11 cellular contexts compared by ENCODE assay signal in the genomic region with DNA sequence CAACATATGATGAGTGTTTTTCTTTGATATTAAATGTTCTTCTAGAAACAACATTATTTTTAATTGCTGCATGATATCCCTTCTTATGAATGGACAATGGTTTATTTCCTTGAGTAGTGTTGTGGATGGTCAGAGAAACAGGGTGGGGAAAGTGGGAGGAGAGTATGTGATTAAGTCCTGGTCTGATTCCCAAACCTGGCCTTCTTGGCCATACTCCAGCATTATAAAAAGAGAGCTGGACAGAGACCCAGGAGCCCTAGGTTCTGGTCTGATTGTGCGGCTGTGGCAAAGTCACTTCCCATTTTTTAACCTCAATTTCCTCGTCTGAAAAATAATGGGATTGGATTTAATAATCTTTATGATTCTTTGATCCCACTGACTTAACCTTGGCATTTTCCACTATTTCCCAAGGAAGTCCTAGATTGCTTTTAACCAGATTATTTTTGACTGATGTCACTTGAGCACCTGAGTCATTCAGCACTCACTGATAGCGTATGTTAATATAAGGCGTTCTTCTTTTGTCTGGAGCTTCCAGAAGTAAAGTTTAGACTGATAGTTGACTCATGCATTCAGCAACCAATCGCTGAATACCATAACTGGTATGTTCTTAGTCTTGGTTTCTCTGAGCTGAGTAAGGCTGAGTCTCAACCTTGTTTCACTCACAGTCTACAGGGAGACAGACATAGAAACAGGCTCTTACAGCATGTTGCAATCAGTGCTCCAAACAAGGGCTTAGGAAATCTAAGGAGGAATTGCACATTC. TPM values are rescaled to one million over a fixed set of nuclear protein-coding genes. Genes with fewer than 3 reads are reported as not detected.
A peak's percentile ranks its signal among the peaks of the same experiment; 100 is the strongest.
DNase-seq lines count a peak whose midpoint lies in the region; ATAC-seq and TF ChIP-seq lines count a peak whose summit lies in the region.
"Had no signal": no experiment of that assay in that cellular context is flagged by ENCODE, and none has a peak within 500 bp of the region (broad histone marks: within the 10 kb centered on the region; RNA-seq: fewer than 3 reads in every experiment).

No MANE protein-coding gene starts in this region.

- no peak for TF ChIP-seq POLR2A in breast epithelium (IDR thresholded peaks at IDR 0.05)

- ATAC-seq in left lung (peak; percentile 95), HG02938 (IDR thresholded peaks at IDR 0.05; ENCODE audit: unreplicated experiment) (no peak), HG02973 (IDR thresholded peaks at IDR 0.05; ENCODE audit: unreplicated experiment) (no peak)

- H3K27me3 Mint-ChIP-seq in MCF 10A (ENCODE audit: insufficient read depth, unreplicated experiment) = no peaks in the 10 kb centered on the region

- H3K4me3 Mint-ChIP-seq in MCF 10A (ENCODE audit: unreplicated experiment) = peak overlapping the region; percentile 48

- H3K9me3 ChIP-seq in breast epithelium = no peaks in the 10 kb centered on the region
- H3K9me3 ChIP-seq in left lung = no peaks in the 10 kb centered on the region

- H3K27ac Mint-ChIP-seq in MCF 10A (ENCODE audit: low read depth, unreplicated experiment) = peak overlapping the region; percentile 95

- peaks cover 33% of the 10 kb centered on the region for H3K4me1 Mint-ChIP-seq in MCF 10A (ENCODE audit: insufficient read depth, unreplicated experiment)

- H3K9me3 Mint-ChIP-seq in MCF 10A (ENCODE audit: unreplicated experiment) = no peaks in the 10 kb centered on the region

- H3K4me1 ChIP-seq in breast epithelium (no peaks in the 10 kb centered on the region), left lung (peaks cover 15 to 18% of the 10 kb centered on the region in 2 donors)

- POLR2A ChIA-PET in MCF 10A (lab: Yijun Ruan, JAX) = interaction anchor here (0.7 to 8.1 kb wide), 9 partner anchors 11 to 408 kb away, joined by 3 to 179 read pairs (median 4); partner anchors contain the start of gene OSMR

- TSS peak; percentile 93 for BruUV-seq in MCF 10A (replicated peaks; lab: Mats Ljungman, UMichigan)

- TF ChIP-seq CTCF in MCF 10A (IDR thresholded peaks at IDR 0.05; ENCODE audit: unreplicated experiment) = no peak
- TF ChIP-seq CTCF in breast epithelium (IDR thresholded peaks at IDR 0.05) = no peak
- no peak for TF ChIP-seq CTCF in left lung (IDR thresholded peaks at IDR 0.05)

- H3K27me3 ChIP-seq in breast epithelium = no peaks in the 10 kb centered on the region
- no peaks in the 10 kb centered on the region for H3K27me3 ChIP-seq in left lung

- CTCF ChIA-PET in MCF 10A (lab: Yijun Ruan, JAX) = interaction anchor here (0.5 to 1.2 kb wide), 5 partner anchors 14 to 679 kb away, joined by 3 to 5 read pairs (median 3); no protein-coding TSS in a partner anchor

- H3K4me3 ChIP-seq in breast epithelium = no peak overlapping the region
- no peak overlapping the region for H3K4me3 ChIP-seq in left lung

- H3K27ac ChIP-seq in breast epithelium (no peak overlapping the region), left lung (peak overlapping the region; percentile 16 to 60)

- peaks cover 70% of the 10 kb centered on the region for H3K36me3 Mint-ChIP-seq in MCF 10A (ENCODE audit: insufficient read depth, unreplicated experiment)

- DNase-seq in MCF 10A (ENCODE audit: unreplicated experiment) = peak; percentile 98
- no peak for DNase-seq in breast epithelium (ENCODE audit: low spot score in 2 of 2)
- DNase-seq in brain pericyte (ENCODE audit: low read depth, low spot score) = peak; percentile 32
- no peak for DNase-seq in left lung
- DNase-seq in DMS 273 treated with DMSO at 0.1 percent for 48 hours (lab: John Stamatoyannopoulos, UW) = no peak
- DNase-seq in NCI-H82 treated with DMSO at 0.1 percent for 48 hours (lab: John Stamatoyannopoulos, UW; ENCODE audit: unreplicated experiment) = no peak
- DNase-seq: activated CD4-positive, alpha-beta T cell treated with anti-CD3 and anti-CD28 coated beads for 48 hours; C1 segment of cervical spinal cord; NCI-H82 had no signal

- intact Hi-C loops in MCF 10A (cut with micrococcal nuclease) (loop anchor here (1.0 kb wide), 1 partner anchor 27 kb away; no protein-coding TSS in a partner anchor), breast epithelium (cut with DNase I; ENCODE audit: low total_unique reads) (loop anchor here (10.0 kb wide), 1 partner anchor 1113 kb away; no protein-coding TSS in a partner anchor), left lung (cut with DNase I) (no loop called here)

- H3K36me3 ChIP-seq in breast epithelium = no peaks in the 10 kb centered on the region
- peaks cover 0 to 30% of the 10 kb centered on the region in 2 donors for H3K36me3 ChIP-seq in left lung

RNA-seq across cellular contexts. Expression of gene OSMR, which starts 26.2 kb away (rescaled TPM):
- total RNA-seq in MCF 10A (2022) (86.1 and 89.1 TPM in 2 replicates), breast epithelium (100 to 1,000 TPM in 1 of 3 donors, 10 to 100 TPM in 2; 32.2 to 121 (median 54.0) TPM), left lung (100 to 1,000 TPM in 1 of 2 donors, 10 to 100 TPM in 1; 87.8 to 103 TPM)

Comparison
In these comparisons a context has a peak if more than half of its experiments do, and no peak if none do; other contexts are left out.
1. DNase-seq: peak in MCF 10A (single experiment) and brain pericyte (single experiment); none in breast epithelium (0 of 2), left lung (0 of 2), DMS 273 treated with DMSO at 0.1 percent for 48 hours (single experiment) and NCI-H82 treated with DMSO at 0.1 percent for 48 hours (single experiment).
2. H3K27ac ChIP-seq: peak in left lung (2 of 2); none in breast epithelium (0 of 2).
3. intact Hi-C loops: an anchor here in MCF 10A (1.0 kb wide) and breast epithelium (10.0 kb wide); none called in left lung.